8 cellular contexts compared by ENCODE assay signal in the genomic region with DNA sequence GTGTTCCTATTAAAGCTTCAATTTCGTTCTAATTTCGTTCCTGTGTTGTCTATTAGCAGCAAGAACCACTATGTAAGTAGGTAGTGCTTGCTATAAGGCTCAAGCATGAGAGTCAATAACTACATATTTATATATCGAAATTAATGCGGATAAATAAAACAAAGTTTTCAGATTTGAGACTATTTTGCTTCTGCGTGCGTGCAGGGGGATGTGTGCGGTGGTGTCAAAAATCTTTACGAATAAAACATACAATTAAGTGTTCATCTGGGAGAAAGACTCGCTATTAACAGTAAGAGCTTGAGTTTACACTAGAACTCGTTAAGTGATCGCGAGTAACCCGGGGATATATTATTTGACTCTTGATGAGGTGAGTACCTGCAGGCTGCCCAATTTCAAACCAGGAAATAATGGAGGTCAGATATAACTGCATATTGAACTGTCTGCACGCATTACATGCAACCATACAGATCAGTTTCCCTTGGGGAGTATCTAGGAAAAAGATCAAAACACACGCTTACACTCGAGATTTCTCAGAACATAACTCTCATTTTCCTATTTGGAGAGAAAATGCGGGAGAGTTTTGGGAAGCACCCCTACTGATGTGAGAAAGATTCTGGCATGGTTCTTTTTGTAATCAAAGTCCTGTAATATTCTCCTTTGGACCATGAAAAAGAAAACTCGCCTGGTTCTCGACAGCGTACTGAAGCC. TPM values are rescaled to one million over a fixed set of nuclear protein-coding genes. Genes with fewer than 3 reads are reported as not detected.
A peak's percentile ranks its signal among the peaks of the same experiment; 100 is the strongest.
DNase-seq lines count a peak whose midpoint lies in the region; ATAC-seq and TF ChIP-seq lines count a peak whose summit lies in the region.

No MANE protein-coding gene starts in this region.

- no peak for TF ChIP-seq CTCF in activated B cell treated with CpG ODN at 0.5 μM for 24 hours (IDR thresholded peaks at IDR 0.05)

- H3K36me3 ChIP-seq in rectal smooth muscle tissue (ENCODE audit: control insufficient read depth, insufficient read depth, low read length) = peaks cover 2% of the 10 kb centered on the region

- POLR2A ChIA-PET in activated B cell treated with CpG ODN at 0.5 μM for 24 hours (lab: Charles Lee) = interaction anchor here (0.9 to 3.7 kb wide), 12 partner anchors 9 to 67 kb away, joined by 3 to 50 read pairs (median 5); partner anchors contain the start of genes IRAK4, PUS7L and TMEM117

- peaks cover 31% of the 10 kb centered on the region for H3K4me1 Mint-ChIP-seq in activated B cell treated with CpG ODN at 0.5 μM for 24 hours

- H3K27me3 ChIP-seq in rectal smooth muscle tissue (ENCODE audit: control insufficient read depth, insufficient read depth, low read length) = no peaks in the 10 kb centered on the region

- peaks cover 3% of the 10 kb centered on the region for H3K4me1 ChIP-seq in rectal smooth muscle tissue (ENCODE audit: control insufficient read depth, insufficient read depth, low read length)

- CTCF ChIA-PET in activated B cell treated with CpG ODN at 0.5 μM for 24 hours (lab: Charles Lee) = interaction anchor here (2.0 to 2.2 kb wide), 2 partner anchors 29 to 78 kb away, joined by 5 read pairs; no protein-coding TSS in a partner anchor

- intact Hi-C loops in activated B cell treated with CpG ODN at 0.5 μM for 24 hours (cut with micrococcal nuclease) = loop anchor here (2.0 to 10.0 kb wide), 2 partner anchors 15 to 1571 kb away; partner anchors contain the start of gene YAF2

- H3K27ac ChIP-seq in rectal smooth muscle tissue (ENCODE audit: low read depth, low read length) = peak overlapping the region; percentile 99

- H3K27me3 Mint-ChIP-seq in activated B cell treated with CpG ODN at 0.5 μM for 24 hours = no peaks in the 10 kb centered on the region

- H3K9ac ChIP-seq in rectal smooth muscle tissue (ENCODE audit: low read length) = peak overlapping the region; percentile 79

- peak overlapping the region; percentile 86 for H3K27ac Mint-ChIP-seq in activated B cell treated with CpG ODN at 0.5 μM for 24 hours

- H3K36me3 Mint-ChIP-seq in activated B cell treated with CpG ODN at 0.5 μM for 24 hours (ENCODE audit: low read depth) = peaks cover 26% of the 10 kb centered on the region

- ATAC-seq in HG03045 (IDR thresholded peaks at IDR 0.05; ENCODE audit: unreplicated experiment) = peak; percentile 4
- no peak for ATAC-seq in activated B cell treated with CpG ODN at 0.5 μM for 24 hours (ENCODE audit: low read depth)
- ATAC-seq in HG03565 (IDR thresholded peaks at IDR 0.05; ENCODE audit: unreplicated experiment) = no peak

- peak overlapping the region; percentile 83 for H3K4me3 ChIP-seq in rectal smooth muscle tissue (ENCODE audit: low read length)

- peak; percentile 47 for DNase-seq in DMS79 treated with DMSO at 0.1 percent for 48 hours (lab: John Stamatoyannopoulos, UW)
- DNase-seq in activated B cell treated with CpG ODN at 0.5 μM for 24 hours = no peak
- DNase-seq in germinal center (ENCODE audit: low spot score) = peak; percentile 10
- DNase-seq in amniotic stem cell (lab: John Stamatoyannopoulos, UW) = no peak
- DNase-seq in anterior cingulate cortex (lab: John Stamatoyannopoulos, UW) = no peak

- peak overlapping the region; percentile 100 for H3K4me3 Mint-ChIP-seq in activated B cell treated with CpG ODN at 0.5 μM for 24 hours

- H3K9me3 Mint-ChIP-seq in activated B cell treated with CpG ODN at 0.5 μM for 24 hours = no peaks in the 10 kb centered on the region

RNA-seq across cellular contexts. Expression of gene TWF1, which starts 0.8 kb away (rescaled TPM):
- 26.8 and 28.2 TPM in 2 replicates for total RNA-seq in activated B cell treated with CpG ODN at 0.5 μM for 24 hours

RNA-seq across cellular contexts. Expression of gene TMEM117, which starts 30.6 kb away (rescaled TPM):
- total RNA-seq in activated B cell treated with CpG ODN at 0.5 μM for 24 hours = 3.5 and 4.8 TPM in 2 replicates

RNA-seq across cellular contexts. Expression of gene IRAK4, which starts 46.6 kb away (rescaled TPM):
- 38.4 and 40.8 TPM in 2 replicates for total RNA-seq in activated B cell treated with CpG ODN at 0.5 μM for 24 hours

RNA-seq across cellular contexts. Expression of gene PUS7L, which starts 46.7 kb away (rescaled TPM):
- 16.1 and 19.9 TPM in 2 replicates for total RNA-seq in activated B cell treated with CpG ODN at 0.5 μM for 24 hours

Comparison
In these comparisons a context has a peak if more than half of its experiments do, and no peak if none do; other contexts are left out.
1. DNase-seq: peak in DMS79 treated with DMSO at 0.1 percent for 48 hours (single experiment) and germinal center (single experiment); none in activated B cell treated with CpG ODN at 0.5 μM for 24 hours (single experiment), amniotic stem cell (single experiment) and anterior cingulate cortex (0 of 58).